In the genomic region with DNA sequence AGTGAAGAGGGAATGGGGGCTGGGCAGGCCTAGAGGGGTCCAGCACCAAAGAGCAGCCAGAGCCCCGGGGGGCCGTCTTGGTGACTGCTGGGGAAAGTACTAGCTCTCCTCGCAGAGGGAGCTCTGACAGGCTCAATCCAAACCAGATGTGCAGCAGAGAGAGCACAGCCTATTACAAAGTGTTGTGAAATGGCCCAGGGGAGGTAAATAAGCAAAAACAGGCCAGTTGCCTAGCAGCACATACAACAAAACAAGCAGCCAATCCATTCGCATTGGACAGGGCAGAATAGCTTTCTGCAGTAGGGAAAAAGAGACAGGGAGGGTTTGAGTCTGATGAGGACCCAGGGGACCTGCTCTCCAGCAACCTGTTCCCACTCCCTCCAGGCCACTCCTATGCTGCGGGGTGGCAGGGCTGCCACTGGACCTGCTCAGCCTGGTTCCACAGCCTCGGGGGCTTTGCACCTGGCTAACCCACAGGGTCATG, we compare ENCODE assay signal across 8 cellular contexts.
DNase-seq lines count a peak whose midpoint lies in the region; ATAC-seq lines count a peak whose summit lies in the region.

No MANE protein-coding gene starts in this region.

- intact Hi-C loops in naive thymus-derived CD4-positive, alpha-beta T cell (cut with micrococcal nuclease) = no loop called here
- intact Hi-C loops in head of caudate nucleus (cut with DNase I) = no loop called here

- H3K9me3 Mint-ChIP-seq in naive thymus-derived CD4-positive, alpha-beta T cell = peaks cover 0 to 10% (median 0%) of the 10 kb centered on the region in 11 donors

- no peaks in the 10 kb centered on the region for H4K20me1 ChIP-seq in BLaER1

- no peak overlapping the region for H3K4me3 Mint-ChIP-seq in naive thymus-derived CD4-positive, alpha-beta T cell

- H3K27me3 ChIP-seq in BLaER1 = no peaks in the 10 kb centered on the region
- H3K27me3 ChIP-seq in naive thymus-derived CD4-positive, alpha-beta T cell (ENCODE audit: control insufficient read depth in 2 of 2, insufficient read depth in 2 of 2, low read length in 2 of 2) = no peaks in the 10 kb centered on the region

- peaks cover 0 to 4% (median 0%) of the 10 kb centered on the region in 5 donors for H3K27me3 Mint-ChIP-seq in naive thymus-derived CD4-positive, alpha-beta T cell

- peak overlapping the region; percentile 18 for H3K4me2 ChIP-seq in BLaER1

- H3K36me3 Mint-ChIP-seq in naive thymus-derived CD4-positive, alpha-beta T cell = peaks cover 0 to 20% (median 5%) of the 10 kb centered on the region in 5 donors

- POLR2A ChIA-PET in naive thymus-derived CD4-positive, alpha-beta T cell (lab: Charles Lee) = interaction anchor here (1.0 kb wide), 1 partner anchor 11 kb away, joined by 3 read pairs; no protein-coding TSS in a partner anchor

- H3K9ac ChIP-seq in BLaER1 = no peak overlapping the region

- CTCF ChIA-PET in naive thymus-derived CD4-positive, alpha-beta T cell (lab: Charles Lee) = no interaction called here

- peak; percentile 44 for ATAC-seq in naive thymus-derived CD4-positive, alpha-beta T cell

- peak overlapping the region in 1 of 9 donors; percentile 20 for H3K27ac Mint-ChIP-seq in naive thymus-derived CD4-positive, alpha-beta T cell

- H3K4me3 ChIP-seq in BLaER1 = no peak overlapping the region
- no peak overlapping the region for H3K4me3 ChIP-seq in naive thymus-derived CD4-positive, alpha-beta T cell (ENCODE audit: low read length)

- H3K9me3 ChIP-seq in BLaER1 = no peaks in the 10 kb centered on the region; the same call in 1 of the 2 replicates
- H3K9me3 ChIP-seq in naive thymus-derived CD4-positive, alpha-beta T cell (ENCODE audit: control insufficient read depth in 2 of 3, low read length in 3 of 3) = no peaks in the 10 kb centered on the region

- no peak overlapping the region for H3K27ac ChIP-seq in BLaER1
- no peak overlapping the region for H3K27ac ChIP-seq in naive thymus-derived CD4-positive, alpha-beta T cell (ENCODE audit: low read depth, low read length)

- H3K4me1 ChIP-seq in BLaER1 = peaks cover 15% of the 10 kb centered on the region
- no peaks in the 10 kb centered on the region for H3K4me1 ChIP-seq in naive thymus-derived CD4-positive, alpha-beta T cell (ENCODE audit: control insufficient read depth in 2 of 2, insufficient read depth in 2 of 2, low read length in 2 of 2)

- DNase-seq in NCI-H2107 treated with DMSO at 0.1 percent for 48 hours (lab: John Stamatoyannopoulos, UW; ENCODE audit: unreplicated experiment) = peak; percentile 82
- peak; percentile 73 for DNase-seq in epidermal melanocyte (ENCODE audit: insufficient read length, low spot score)
- DNase-seq in naive thymus-derived CD4-positive, alpha-beta T cell = no peak
- DNase-seq in head of caudate nucleus = no peak
- DNase-seq in activated CD8-positive, alpha-beta memory T cell treated with anti-CD3 and anti-CD28 coated beads, Interleukin-2, amount 50 U/mL, for 48 hours = no peak
- no peak for DNase-seq in T-helper 2 cell
- DNase-seq in SKM-1 treated with dmso at 0.1 percent for 144 hours (lab: John Stamatoyannopoulos, UW; ENCODE audit: unreplicated experiment) = no peak

- H3K4me1 Mint-ChIP-seq in naive thymus-derived CD4-positive, alpha-beta T cell = peaks cover 0 to 19% (median 9%) of the 10 kb centered on the region in 7 donors

- H3K36me3 ChIP-seq in BLaER1 = no peaks in the 10 kb centered on the region
- no peaks in the 10 kb centered on the region for H3K36me3 ChIP-seq in naive thymus-derived CD4-positive, alpha-beta T cell (ENCODE audit: control insufficient read depth in 2 of 3, insufficient read depth in 3 of 3, low read length in 3 of 3)

Comparison
In these comparisons a context has a peak if more than half of its experiments do, and no peak if none do; other contexts are left out.
1. DNase-seq: peak in NCI-H2107 treated with DMSO at 0.1 percent for 48 hours (single experiment) and epidermal melanocyte (single experiment); none in naive thymus-derived CD4-positive, alpha-beta T cell (0 of 9), head of caudate nucleus (0 of 42), activated CD8-positive, alpha-beta memory T cell treated with anti-CD3 and anti-CD28 coated beads, Interleukin-2, amount 50 U/mL, for 48 hours (single experiment), T-helper 2 cell (0 of 5) and SKM-1 treated with dmso at 0.1 percent for 144 hours (single experiment).